28 cellular contexts compared by ENCODE assay signal in the genomic region with DNA sequence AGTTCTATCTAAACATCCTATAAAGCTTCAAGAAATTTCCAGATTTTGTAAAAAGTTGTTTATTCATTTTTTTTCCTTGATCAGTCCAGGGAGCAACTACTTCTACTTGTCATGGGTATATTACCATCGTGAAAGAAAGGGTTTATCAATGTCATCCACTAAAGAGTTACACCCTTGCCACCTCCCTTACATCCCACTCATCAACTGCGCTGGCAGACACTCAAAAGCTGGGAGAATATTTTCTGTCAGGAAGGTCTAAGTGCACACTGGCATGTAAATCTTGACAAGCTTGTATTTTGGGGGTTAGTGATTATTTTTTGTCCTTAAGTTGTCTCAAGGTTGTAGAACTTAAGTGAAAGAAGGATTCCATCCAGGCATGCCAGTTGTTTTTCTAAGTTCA.
"Had no signal": no experiment of that assay in that cellular context is flagged by ENCODE, and none has a peak within 500 bp of the region (broad histone marks: within the 10 kb centered on the region; RNA-seq: fewer than 3 reads in every experiment).

No MANE protein-coding gene starts in this region.

- FAIRE-seq: urothelium cell line had no signal

- H3K9me3 ChIP-seq: stomach, suprapubic skin, testis, thoracic aorta, thyroid gland, tibial artery, tibial nerve, transverse colon, upper lobe of left lung, upper lobe of right lung, uterus, vagina had no signal

- H3K36me3 ChIP-seq: stomach, suprapubic skin, thoracic aorta, thyroid gland, tibial artery, tibial nerve, transverse colon, upper lobe of left lung, upper lobe of right lung, uterus, vagina had no signal

- H3K36me3 Mint-ChIP-seq: stimulated activated effector memory CD8-positive, alpha-beta T cell treated with anti-CD3 and anti-CD28 coated beads, Interleukin-12 subunit alpha, Interleukin-12 subunit beta, amount 100 ng/mL, for 72 hours; stimulated activated memory B cell treated with anti-CD40 and anti-IgM and Interleukin-4, amounts not matched to agents 10 μg/mL and 1 μg/mL and 100 μg/mL, for 72 hours; stimulated activated naive B cell treated with anti-CD40 and anti-IgM and Interleukin-4, amounts not matched to agents 10 μg/mL and 1 μg/mL and 100 μg/mL, for 72 hours; type B pancreatic cell had no signal

- H3K4me3 ChIP-seq: stomach, suprapubic skin, testis, thoracic aorta, thyroid gland, tibial artery, tibial nerve, transverse colon, upper lobe of left lung, upper lobe of right lung, uterus, vagina had no signal

- H3K4me1 ChIP-seq: stomach, suprapubic skin, testis, tibial artery, tibial nerve, upper lobe of left lung, upper lobe of right lung, uterus, vagina had no signal

- H3K27ac ChIP-seq: stomach, suprapubic skin, testis, thoracic aorta, thyroid gland, tibial artery, tibial nerve, transverse colon, upper lobe of left lung, upper lobe of right lung, uterus, vagina had no signal

- H3K27me3 Mint-ChIP-seq: stimulated activated memory B cell treated with anti-CD40 and anti-IgM and Interleukin-4, amounts not matched to agents 10 μg/mL and 1 μg/mL and 100 μg/mL, for 72 hours; stimulated activated naive B cell treated with anti-CD40 and anti-IgM and Interleukin-4, amounts not matched to agents 10 μg/mL and 1 μg/mL and 100 μg/mL, for 72 hours; stimulated activated naive CD8-positive, alpha-beta T cell treated with anti-CD3 and anti-CD28 coated beads, Interleukin-15, amount 100 ng/mL, for 72 hours; stimulated activated naive CD8-positive, alpha-beta T cell treated with anti-CD3 and anti-CD28 coated beads, Interleukin-15, Interleukin-2, amounts not matched to agents 100 ng/mL and 50 ng/mL, for 24 hours; type B pancreatic cell had no signal

- H3K9me3 Mint-ChIP-seq: stimulated activated effector memory CD8-positive, alpha-beta T cell treated with anti-CD3 and anti-CD28 coated beads, Interleukin-12 subunit alpha, Interleukin-12 subunit beta, amount 100 ng/mL, for 72 hours; stimulated activated memory B cell treated with anti-CD40 and anti-IgM and Interleukin-4, amounts not matched to agents 10 μg/mL and 1 μg/mL and 100 μg/mL, for 72 hours; stimulated activated naive CD8-positive, alpha-beta T cell treated with anti-CD3 and anti-CD28 coated beads, Interleukin-15, amount 100 ng/mL, for 72 hours; stimulated activated naive CD8-positive, alpha-beta T cell treated with anti-CD3 and anti-CD28 coated beads, Interleukin-15, Interleukin-2, amounts not matched to agents 100 ng/mL and 50 ng/mL, for 24 hours; type B pancreatic cell had no signal

- DNase-seq: stimulated activated CD4-positive, alpha-beta T cell treated with anti-CD3 and anti-CD28 coated beads, Interleukin-2, amount 100 ng/mL, for 48 hours; stimulated activated CD4-positive, alpha-beta T cell treated with anti-CD3 and anti-CD28 coated beads, Interleukin-4, amount 100 ng/mL, for 1 hour; stimulated activated CD4-positive, alpha-beta T cell treated with anti-CD3 and anti-CD28 coated beads, Interleukin-4, amount 100 ng/mL, for 24 hours; stimulated activated CD8-positive, alpha-beta memory T cell treated with anti-CD3 and anti-CD28 coated beads, Interleukin-4, amount 100 ng/mL, for 48 hours; stimulated activated naive B cell treated with anti-CD40 and anti-IgM and Interleukin-4, amounts not matched to agents 10 μg/mL and 1 μg/mL and 100 μg/mL, for 72 hours; stimulated activated naive CD4-positive, alpha-beta T cell; stimulated activated naive CD4-positive, alpha-beta T cell treated with Interleukin-2 at 50 U/mL for 16 hours; stimulated activated naive CD8-positive, alpha-beta T cell treated with anti-CD3 and anti-CD28 coated beads, Interleukin-15, amount 100 ng/mL, for 72 hours; stimulated activated naive CD8-positive, alpha-beta T cell treated with anti-CD3 and anti-CD28 coated beads, Interleukin-15, Interleukin-2, amounts not matched to agents 100 U/mL and 50 U/mL, for 24 hours; stomach; substantia nigra; testis; thyroid gland; tibial artery; transverse colon; trophoblast cell; upper lobe of left lung; upper lobe of right lung; uterus had no signal

- ATAC-seq: stimulated activated effector memory CD8-positive, alpha-beta T cell treated with anti-CD3 and anti-CD28 coated beads, Interleukin-12 subunit alpha, Interleukin-12 subunit beta, amount 100 ng/mL, for 72 hours; stimulated activated memory B cell treated with anti-CD40 and anti-IgM and Interleukin-4, amounts not matched to agents 10 μg/mL and 1 μg/mL and 100 μg/mL, for 72 hours; stimulated activated naive B cell treated with anti-CD40 and anti-IgM and Interleukin-4, amounts not matched to agents 10 μg/mL and 1 μg/mL and 100 μg/mL, for 72 hours; stimulated activated naive CD8-positive, alpha-beta T cell treated with anti-CD3 and anti-CD28 coated beads, Interleukin-15, amount 100 ng/mL, for 72 hours; stimulated activated naive CD8-positive, alpha-beta T cell treated with anti-CD3 and anti-CD28 coated beads, Interleukin-15, Interleukin-2, amounts not matched to agents 100 U/mL and 50 U/mL, for 24 hours; upper lobe of right lung had no signal

- H3K4me1 Mint-ChIP-seq: stimulated activated effector memory CD8-positive, alpha-beta T cell treated with anti-CD3 and anti-CD28 coated beads, Interleukin-12 subunit alpha, Interleukin-12 subunit beta, amount 100 ng/mL, for 72 hours; stimulated activated memory B cell treated with anti-CD40 and anti-IgM and Interleukin-4, amounts not matched to agents 10 μg/mL and 1 μg/mL and 100 μg/mL, for 72 hours; stimulated activated naive B cell treated with anti-CD40 and anti-IgM and Interleukin-4, amounts not matched to agents 10 μg/mL and 1 μg/mL and 100 μg/mL, for 72 hours; stimulated activated naive CD8-positive, alpha-beta T cell treated with anti-CD3 and anti-CD28 coated beads, Interleukin-15, amount 100 ng/mL, for 72 hours had no signal

- H3K27me3 ChIP-seq: stomach, suprapubic skin, testis, thyroid gland, tibial artery, tibial nerve, transverse colon, upper lobe of left lung, upper lobe of right lung, uterus, vagina had no signal

- H3K4me3 Mint-ChIP-seq: stimulated activated effector memory CD8-positive, alpha-beta T cell treated with anti-CD3 and anti-CD28 coated beads, Interleukin-12 subunit alpha, Interleukin-12 subunit beta, amount 100 ng/mL, for 72 hours; stimulated activated memory B cell treated with anti-CD40 and anti-IgM and Interleukin-4, amounts not matched to agents 10 μg/mL and 1 μg/mL and 100 μg/mL, for 72 hours; stimulated activated naive B cell treated with anti-CD40 and anti-IgM and Interleukin-4, amounts not matched to agents 10 μg/mL and 1 μg/mL and 100 μg/mL, for 72 hours; stimulated activated naive CD8-positive, alpha-beta T cell treated with anti-CD3 and anti-CD28 coated beads, Interleukin-15, amount 100 ng/mL, for 72 hours; stimulated activated naive CD8-positive, alpha-beta T cell treated with anti-CD3 and anti-CD28 coated beads, Interleukin-15, Interleukin-2, amounts not matched to agents 100 ng/mL and 50 ng/mL, for 24 hours; type B pancreatic cell had no signal
